In the genomic region with DNA sequence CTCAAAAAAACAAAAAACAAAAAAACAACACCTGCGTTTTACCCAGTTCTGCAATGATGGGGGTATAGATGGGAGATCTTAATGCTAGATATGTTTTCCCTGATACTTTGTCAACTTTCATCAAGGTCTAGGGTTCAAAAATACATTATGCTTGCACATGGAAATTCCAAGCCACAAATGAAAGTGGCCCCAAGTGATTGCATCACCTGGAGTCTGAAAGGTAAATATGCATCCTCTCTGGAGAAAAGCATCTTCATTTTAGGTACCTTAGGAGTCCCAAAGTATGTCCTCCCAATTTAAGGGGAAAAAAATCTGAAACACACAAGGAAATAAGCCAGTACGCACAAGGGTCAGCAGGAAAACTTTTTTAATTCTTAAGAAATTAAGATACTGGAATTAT, we compare ENCODE assay signal across 19 cellular contexts. TPM values are rescaled to one million over a fixed set of nuclear protein-coding genes. Genes with fewer than 3 reads are reported as not detected.
A peak's percentile ranks its signal among the peaks of the same experiment; 100 is the strongest.
DNase-seq lines count a peak whose midpoint lies in the region; ATAC-seq lines count a peak whose summit lies in the region.
"Had no signal": no experiment of that assay in that cellular context is flagged by ENCODE, and none has a peak within 500 bp of the region (broad histone marks: within the 10 kb centered on the region; RNA-seq: fewer than 3 reads in every experiment).

No MANE protein-coding gene starts in this region.

- no peak overlapping the region for H3K4me3 ChIP-seq in CD4-positive, CD25-positive, alpha-beta regulatory T cell (ENCODE audit: low read depth, low read length)
- H3K4me3 ChIP-seq in effector memory CD4-positive, alpha-beta T cell (ENCODE audit: insufficient read depth, low read depth, low read length, poor library complexity, severe bottlenecking): no peak overlapping the region
- H3K4me3 ChIP-seq: ascending aorta, left lung, SJSA1, tibial nerve had no signal

- H3K9me3 Mint-ChIP-seq in activated CD4-positive, alpha-beta T cell treated with anti-CD3 and anti-CD28 coated beads for 36 hours (ENCODE audit: low read depth): no peaks in the 10 kb centered on the region
- peaks cover 0 to 3% (median 0%) of the 10 kb centered on the region in 7 donors for H3K9me3 Mint-ChIP-seq in CD4-positive, CD25-positive, alpha-beta regulatory T cell
- H3K9me3 Mint-ChIP-seq in activated CD4-positive, alpha-beta memory T cell treated with anti-CD3 and anti-CD28 coated beads for 36 hours: no peaks in the 10 kb centered on the region
- H3K9me3 Mint-ChIP-seq: CD8-positive, alpha-beta memory T cell had no signal

- H3K27me3 Mint-ChIP-seq in activated CD4-positive, alpha-beta T cell treated with anti-CD3 and anti-CD28 coated beads for 36 hours: no peaks in the 10 kb centered on the region
- H3K27me3 Mint-ChIP-seq in CD4-positive, CD25-positive, alpha-beta regulatory T cell: no peaks in the 10 kb centered on the region
- no peaks in the 10 kb centered on the region for H3K27me3 Mint-ChIP-seq in activated CD4-positive, alpha-beta memory T cell treated with anti-CD3 and anti-CD28 coated beads for 36 hours
- H3K27me3 Mint-ChIP-seq: CD8-positive, alpha-beta memory T cell had no signal

- peak overlapping the region; percentile 57 for H3K4me3 Mint-ChIP-seq in activated CD4-positive, alpha-beta T cell treated with anti-CD3 and anti-CD28 coated beads for 36 hours
- peak overlapping the region in 3 of 4 donors; percentile 67 to 92 (median 90) for H3K4me3 Mint-ChIP-seq in CD4-positive, CD25-positive, alpha-beta regulatory T cell
- H3K4me3 Mint-ChIP-seq in activated CD4-positive, alpha-beta memory T cell treated with anti-CD3 and anti-CD28 coated beads for 36 hours: peak overlapping the region; percentile 74

- POLR2A ChIA-PET in activated CD4-positive, alpha-beta T cell treated with anti-CD3 and anti-CD28 coated beads for 36 hours (lab: Charles Lee): no interaction called here
- POLR2A ChIA-PET in activated CD4-positive, alpha-beta memory T cell treated with anti-CD3 and anti-CD28 coated beads for 36 hours (lab: Charles Lee): interaction anchor here (2.8 to 4.8 kb wide), 3 partner anchors 11 to 18 kb away, joined by 14 to 40 read pairs (median 17); no protein-coding TSS in a partner anchor

- no peaks in the 10 kb centered on the region for H3K9me3 ChIP-seq in CD4-positive, CD25-positive, alpha-beta regulatory T cell (ENCODE audit: control insufficient read depth in 2 of 2, low read length in 2 of 2)
- H3K9me3 ChIP-seq in effector memory CD4-positive, alpha-beta T cell (ENCODE audit: control insufficient read depth, low read length): no peaks in the 10 kb centered on the region
- H3K9me3 ChIP-seq: ascending aorta, left lung, SJSA1, tibial nerve had no signal

- intact Hi-C loops in activated CD4-positive, alpha-beta T cell treated with anti-CD3 and anti-CD28 coated beads for 36 hours (cut with DNase I, micrococcal nuclease): loop anchor here (5.0 to 10.0 kb wide), 5 partner anchors 160 to 733 kb away; no protein-coding TSS in a partner anchor
- intact Hi-C loops in activated CD4-positive, alpha-beta memory T cell treated with anti-CD3 and anti-CD28 coated beads for 36 hours (cut with micrococcal nuclease): loop anchor here (2.0 to 10.0 kb wide), 4 partner anchors 179 to 663 kb away; no protein-coding TSS in a partner anchor

- CTCF ChIA-PET in activated CD4-positive, alpha-beta T cell treated with anti-CD3 and anti-CD28 coated beads for 36 hours (lab: Charles Lee): interaction anchor here (1.4 to 2.8 kb wide), 3 partner anchors 9 to 65 kb away, joined by 6 to 32 read pairs (median 9); no protein-coding TSS in a partner anchor
- CTCF ChIA-PET in activated CD4-positive, alpha-beta memory T cell treated with anti-CD3 and anti-CD28 coated beads for 36 hours (lab: Charles Lee): interaction anchor here (1.3 to 4.6 kb wide), 2 partner anchors 12 to 20 kb away, joined by 7 to 53 read pairs; partner anchors contain the start of gene ZC3H12D

- peak overlapping the region; percentile 92 for H3K27ac Mint-ChIP-seq in activated CD4-positive, alpha-beta T cell treated with anti-CD3 and anti-CD28 coated beads for 36 hours
- peak overlapping the region; percentile 96 to 99 (median 99) for H3K27ac Mint-ChIP-seq in CD4-positive, CD25-positive, alpha-beta regulatory T cell
- H3K27ac Mint-ChIP-seq in activated CD4-positive, alpha-beta memory T cell treated with anti-CD3 and anti-CD28 coated beads for 36 hours: peak overlapping the region; percentile 97

- peaks cover 24% of the 10 kb centered on the region for H3K36me3 Mint-ChIP-seq in activated CD4-positive, alpha-beta T cell treated with anti-CD3 and anti-CD28 coated beads for 36 hours (ENCODE audit: low read depth)
- peaks cover 7% of the 10 kb centered on the region for H3K36me3 Mint-ChIP-seq in CD4-positive, CD25-positive, alpha-beta regulatory T cell
- peaks cover 18% of the 10 kb centered on the region for H3K36me3 Mint-ChIP-seq in activated CD4-positive, alpha-beta memory T cell treated with anti-CD3 and anti-CD28 coated beads for 36 hours

- DNase-seq in activated CD4-positive, alpha-beta T cell treated with anti-CD3 and anti-CD28 coated beads for 36 hours: no peak
- no peak for DNase-seq in activated CD4-positive, alpha-beta T cell treated with anti-CD3 and anti-CD28 coated beads for 4 hours
- DNase-seq in CD4-positive, CD25-positive, alpha-beta regulatory T cell: no peak
- DNase-seq in activated CD4-positive, alpha-beta memory T cell treated with anti-CD3 and anti-CD28 coated beads for 36 hours: no peak
- DNase-seq in effector memory CD4-positive, alpha-beta T cell: no peak
- no peak for DNase-seq in pons (ENCODE audit: low spot score)
- no peak for DNase-seq in SK-N-DZ (ENCODE audit: low spot score)
- DNase-seq: activated CD4-positive, alpha-beta T cell treated with anti-CD3 and anti-CD28 coated beads, Interleukin-2, amount 50 U/mL, for 1 hour; CD8-positive, alpha-beta memory T cell; Kasumi-1; left lung; NCI-H1436 treated with DMSO at 0.1 percent for 48 hours; NCI-H446 treated with DMSO at 0.1 percent for 48 hours; occipital lobe; RPMI8226 had no signal

- ATAC-seq in activated CD4-positive, alpha-beta T cell treated with anti-CD3 and anti-CD28 coated beads for 36 hours: no peak
- ATAC-seq in CD4-positive, CD25-positive, alpha-beta regulatory T cell (ENCODE audit: low read depth in 2 of 2): no peak
- ATAC-seq in GM21390 (IDR thresholded peaks at IDR 0.05; ENCODE audit: unreplicated experiment): no peak
- ATAC-seq: left lung had no signal

- H3K27me3 ChIP-seq in CD4-positive, CD25-positive, alpha-beta regulatory T cell (ENCODE audit: control insufficient read depth, insufficient read depth, low read length): no peaks in the 10 kb centered on the region
- H3K27me3 ChIP-seq in effector memory CD4-positive, alpha-beta T cell (replicated peaks; ENCODE audit: control insufficient read depth, insufficient read depth, low read length, poor library complexity, severe bottlenecking): no peaks in the 10 kb centered on the region
- H3K27me3 ChIP-seq: ascending aorta, left lung, SJSA1, tibial nerve had no signal

- peaks cover 91% of the 10 kb centered on the region for H3K4me1 Mint-ChIP-seq in activated CD4-positive, alpha-beta T cell treated with anti-CD3 and anti-CD28 coated beads for 36 hours
- H3K4me1 Mint-ChIP-seq in CD4-positive, CD25-positive, alpha-beta regulatory T cell: peaks cover 44 to 81% (median 62%) of the 10 kb centered on the region in 4 donors
- peaks cover 86% of the 10 kb centered on the region for H3K4me1 Mint-ChIP-seq in activated CD4-positive, alpha-beta memory T cell treated with anti-CD3 and anti-CD28 coated beads for 36 hours (ENCODE audit: low read depth)

- peaks cover 67% of the 10 kb centered on the region for H3K4me1 ChIP-seq in CD4-positive, CD25-positive, alpha-beta regulatory T cell (ENCODE audit: control insufficient read depth, insufficient read depth, low read length, poor library complexity, severe bottlenecking)
- peaks cover 37% of the 10 kb centered on the region for H3K4me1 ChIP-seq in effector memory CD4-positive, alpha-beta T cell (ENCODE audit: control insufficient read depth, insufficient read depth, low read length, poor library complexity, severe bottlenecking)
- H3K4me1 ChIP-seq: ascending aorta, left lung had no signal

- H3K36me3 ChIP-seq in CD4-positive, CD25-positive, alpha-beta regulatory T cell (ENCODE audit: control insufficient read depth, insufficient read depth, low read length): peaks cover 4% of the 10 kb centered on the region
- H3K36me3 ChIP-seq in effector memory CD4-positive, alpha-beta T cell (ENCODE audit: control insufficient read depth, insufficient read depth, low read length): no peaks in the 10 kb centered on the region
- H3K36me3 ChIP-seq: ascending aorta, left lung, SJSA1 had no signal

- peak overlapping the region; percentile 97 for H3K27ac ChIP-seq in CD4-positive, CD25-positive, alpha-beta regulatory T cell (ENCODE audit: insufficient read depth, low read length, poor library complexity, severe bottlenecking)
- H3K27ac ChIP-seq in effector memory CD4-positive, alpha-beta T cell (ENCODE audit: insufficient read depth, low read length, poor library complexity, severe bottlenecking): peak overlapping the region; percentile 23
- H3K27ac ChIP-seq: ascending aorta, left lung, tibial nerve had no signal

RNA-seq across cellular contexts. Expression of gene ZC3H12D, which starts 12.6 kb away (rescaled TPM):
- total RNA-seq in activated CD4-positive, alpha-beta T cell treated with anti-CD3 and anti-CD28 coated beads for 36 hours: 10 to 100 TPM; 72.2 to 89.9 TPM
- 251 TPM for total RNA-seq in CD4-positive, CD25-positive, alpha-beta regulatory T cell
- 10 to 100 TPM in 1 of 4 donors, 1 to 10 TPM in 3; 7.1 to 10.3 (median 8.7) TPM for polyA plus RNA-seq in CD4-positive, CD25-positive, alpha-beta regulatory T cell
- 100 to 1,000 TPM; 124 to 129 TPM for total RNA-seq in activated CD4-positive, alpha-beta memory T cell treated with anti-CD3 and anti-CD28 coated beads for 36 hours
- not detected in 2 replicates for polyA plus RNA-seq in SK-N-DZ (2014; cell fraction: cytosol; rRNA removed)
- 0.08 TPM in 1 of 2 replicates, not detected in the other for polyA plus RNA-seq in SK-N-DZ (2014; cell fraction: nucleus; rRNA removed)
- total RNA-seq: SJSA1 had no signal

RNA-seq across cellular contexts. Expression of gene PPIL4, which starts 48.5 kb away (rescaled TPM):
- total RNA-seq in activated CD4-positive, alpha-beta T cell treated with anti-CD3 and anti-CD28 coated beads for 36 hours: 10 to 100 TPM; 22.6 to 26.8 TPM
- 40.8 TPM for total RNA-seq in CD4-positive, CD25-positive, alpha-beta regulatory T cell
- polyA plus RNA-seq in CD4-positive, CD25-positive, alpha-beta regulatory T cell: 10 to 100 TPM; 10.0 to 13.3 (median 12.0) TPM
- total RNA-seq in activated CD4-positive, alpha-beta memory T cell treated with anti-CD3 and anti-CD28 coated beads for 36 hours: 10 to 100 TPM; 21.5 to 23.6 TPM
- 24.4 and 33.2 TPM in 2 replicates for polyA plus RNA-seq in SK-N-DZ (2014; cell fraction: cytosol; rRNA removed)
- polyA plus RNA-seq in SK-N-DZ (2014; cell fraction: nucleus; rRNA removed): 19.3 and 20.2 TPM in 2 replicates
